Comparison of ENCODE assay signal across 8 cellular contexts in the genomic region with DNA sequence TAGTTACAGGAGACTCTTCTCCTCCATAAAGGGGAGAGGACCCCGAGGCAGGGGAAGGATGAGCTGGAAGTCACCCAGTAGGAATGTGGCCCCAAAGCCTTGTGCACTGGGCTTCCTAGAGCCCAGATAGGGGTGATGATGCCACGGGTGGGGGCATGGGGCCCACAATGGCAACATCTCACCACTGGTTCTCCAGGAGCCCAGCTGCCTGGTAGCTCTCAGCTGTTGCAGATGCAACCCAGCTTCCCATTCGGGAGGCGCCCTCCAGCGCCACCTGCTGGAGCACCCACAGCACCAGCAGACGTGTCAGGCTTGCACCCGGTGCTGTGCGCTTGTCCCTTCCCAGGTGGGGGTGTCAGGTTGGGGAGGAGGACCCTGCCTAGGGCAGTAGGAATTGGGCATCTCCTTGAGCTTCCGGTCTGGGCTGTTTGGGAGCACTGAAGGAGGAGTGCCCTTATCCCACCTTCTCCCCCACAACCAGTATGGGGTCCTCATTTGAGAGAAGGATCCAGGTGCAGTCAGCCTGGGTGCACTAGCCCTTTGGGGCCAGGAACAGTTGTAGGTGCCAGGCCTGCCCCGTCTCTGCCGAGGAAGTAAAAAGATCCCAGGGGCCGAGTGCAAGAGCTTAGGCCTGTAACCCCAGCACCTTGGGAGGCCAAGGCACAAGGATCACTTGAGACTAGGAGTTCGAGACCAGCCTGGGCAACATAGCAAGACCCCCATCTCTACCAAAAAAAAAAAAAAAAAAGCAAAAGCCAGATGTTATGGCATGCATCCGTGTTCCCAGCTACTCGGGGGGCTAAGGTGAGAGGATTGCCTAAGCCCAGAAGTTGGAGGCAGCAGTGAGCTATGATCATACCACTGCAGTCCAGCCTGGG. TPM values are rescaled to one million over a fixed set of nuclear protein-coding genes. Genes with fewer than 3 reads are reported as not detected.
DNase-seq lines count a peak whose midpoint lies in the region; ATAC-seq and TF ChIP-seq lines count a peak whose summit lies in the region.

No MANE protein-coding gene starts in this region.

- no peaks in the 10 kb centered on the region for H3K4me1 ChIP-seq in GM23338 (ENCODE audit: insufficient read depth)

- no peak overlapping the region for H3K4me3 ChIP-seq in GM23338

- no peaks in the 10 kb centered on the region for H3K36me3 ChIP-seq in GM23338 (ENCODE audit: insufficient read depth)

- no peaks in the 10 kb centered on the region; the same call in 2 of the 3 replicates for H3K36me3 Mint-ChIP-seq in GM23338 (ENCODE audit: low read depth)

- peak; percentile 89 to 98 for TF ChIP-seq CTCF in GM23338 (conservative IDR thresholded peaks at IDR 0.05; ENCODE audit: low read depth in 2 of 2)

- H3K27me3 ChIP-seq in GM23338 (ENCODE audit: insufficient read depth): no peaks in the 10 kb centered on the region

- H3K27ac Mint-ChIP-seq in GM23338: no peak overlapping the region

- H2AFZ ChIP-seq in GM23338: no peak overlapping the region

- H3K4me2 ChIP-seq in GM23338: no peak overlapping the region

- H3K9me3 Mint-ChIP-seq in GM23338: no peaks in the 10 kb centered on the region; the same call in 2 of the 3 replicates

- no peak overlapping the region for H3K4me3 Mint-ChIP-seq in GM23338

- H3K9me2 ChIP-seq in GM23338 (ENCODE audit: insufficient read depth): no peaks in the 10 kb centered on the region

- ATAC-seq in GM23338 (peak; percentile 93), GM18873 (IDR thresholded peaks at IDR 0.05; ENCODE audit: low FRiP score, unreplicated experiment) (no peak)

- H3K27ac ChIP-seq in GM23338 (ENCODE audit: low read depth): no peak overlapping the region

- no peaks in the 10 kb centered on the region for H4K20me1 ChIP-seq in GM23338 (replicated peaks; ENCODE audit: insufficient read depth)

- no peaks in the 10 kb centered on the region for H3K79me2 ChIP-seq in GM23338 (replicated peaks; ENCODE audit: insufficient read depth)

- 0 out of 2 replicates have a peak, but pooled peaks cover 3% of the 10 kb centered on the region for H3F3A ChIP-seq in GM23338 (replicated peaks; ENCODE audit: low read depth)

- peaks cover 3% of the 10 kb centered on the region for H3K27me3 Mint-ChIP-seq in GM23338 (ENCODE audit: insufficient read depth, low read depth, poor library complexity)

- H3K4me1 Mint-ChIP-seq in GM23338: peaks cover 13% of the 10 kb centered on the region

- DNase-seq in AG20443 (ENCODE audit: low spot score) (peak; percentile 79), GM23338 (ENCODE audit: low spot score) (peak; percentile 78), NOMO-1 treated with DMSO at 0.1 percent for 48 hours (lab: John Stamatoyannopoulos, UW; ENCODE audit: unreplicated experiment) (peak; percentile 48), epidermal melanocyte (ENCODE audit: insufficient read length, low spot score) (peak; percentile 67), mucosa of gallbladder (ENCODE audit: low spot score) (peak; percentile 77)
- DNase-seq in activated CD8-positive, alpha-beta memory T cell treated with anti-CD3 and anti-CD28 coated beads, Interleukin-2, amount 50 U/mL, for 1 hour (ENCODE audit: extremely low read depth): peak; percentile 48
- DNase-seq in stimulated activated CD8-positive, alpha-beta memory T cell treated with anti-CD3 and anti-CD28 coated beads, Interleukin-7, amount 100 ng/mL, for 1 hour (ENCODE audit: low read depth in 2 of 2): peak; percentile 61 to 68

TF ChIP-seq in GM23338, 12 proteins besides CTCF, POLR2A, EP300 and RAD21:
- TF ChIP-seq EZH2phosphoT487 (IDR thresholded peaks at IDR 0.05; ENCODE audit: unreplicated experiment): no peak
- TF ChIP-seq EZH2 (IDR thresholded peaks at IDR 0.05; ENCODE audit: low read depth, unreplicated experiment): no peak
- TF ChIP-seq JUNB (IDR thresholded peaks at IDR 0.05; ENCODE audit: unreplicated experiment): no peak
- no peak for TF ChIP-seq STAT1 (IDR thresholded peaks at IDR 0.05; ENCODE audit: unreplicated experiment)
- no peak for TF ChIP-seq ZNF114 (CRISPR knock-in tag; IDR thresholded peaks at IDR 0.05)
- TF ChIP-seq POLR2AphosphoS5 (IDR thresholded peaks at IDR 0.05; ENCODE audit: low read depth): no peak
- no peak for TF ChIP-seq ZNF331 (CRISPR knock-in tag; IDR thresholded peaks at IDR 0.05; ENCODE audit: low read depth)
- TF ChIP-seq, protein P1, sequence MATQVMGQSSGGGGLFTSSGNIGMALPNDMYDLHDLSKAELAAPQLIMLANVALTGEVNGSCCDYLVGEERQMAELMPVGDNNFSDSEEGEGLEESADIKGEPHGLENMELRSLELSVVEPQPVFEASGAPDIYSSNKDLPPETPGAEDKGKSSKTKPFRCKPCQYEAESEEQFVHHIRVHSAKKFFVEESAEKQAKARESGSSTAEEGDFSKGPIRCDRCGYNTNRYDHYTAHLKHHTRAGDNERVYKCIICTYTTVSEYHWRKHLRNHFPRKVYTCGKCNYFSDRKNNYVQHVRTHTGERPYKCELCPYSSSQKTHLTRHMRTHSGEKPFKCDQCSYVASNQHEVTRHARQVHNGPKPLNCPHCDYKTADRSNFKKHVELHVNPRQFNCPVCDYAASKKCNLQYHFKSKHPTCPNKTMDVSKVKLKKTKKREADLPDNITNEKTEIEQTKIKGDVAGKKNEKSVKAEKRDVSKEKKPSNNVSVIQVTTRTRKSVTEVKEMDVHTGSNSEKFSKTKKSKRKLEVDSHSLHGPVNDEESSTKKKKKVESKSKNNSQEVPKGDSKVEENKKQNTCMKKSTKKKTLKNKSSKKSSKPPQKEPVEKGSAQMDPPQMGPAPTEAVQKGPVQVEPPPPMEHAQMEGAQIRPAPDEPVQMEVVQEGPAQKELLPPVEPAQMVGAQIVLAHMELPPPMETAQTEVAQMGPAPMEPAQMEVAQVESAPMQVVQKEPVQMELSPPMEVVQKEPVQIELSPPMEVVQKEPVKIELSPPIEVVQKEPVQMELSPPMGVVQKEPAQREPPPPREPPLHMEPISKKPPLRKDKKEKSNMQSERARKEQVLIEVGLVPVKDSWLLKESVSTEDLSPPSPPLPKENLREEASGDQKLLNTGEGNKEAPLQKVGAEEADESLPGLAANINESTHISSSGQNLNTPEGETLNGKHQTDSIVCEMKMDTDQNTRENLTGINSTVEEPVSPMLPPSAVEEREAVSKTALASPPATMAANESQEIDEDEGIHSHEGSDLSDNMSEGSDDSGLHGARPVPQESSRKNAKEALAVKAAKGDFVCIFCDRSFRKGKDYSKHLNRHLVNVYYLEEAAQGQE (IDR thresholded peaks at IDR 0.05; ENCODE audit: unreplicated experiment): no peak
- no peak for TF ChIP-seq NANOG (IDR thresholded peaks at IDR 0.05; ENCODE audit: borderline replicate concordance)
TF ChIP-seq in GM23338: peak in this region for 0.

RNA-seq across cellular contexts. Expression of a gene that starts 14.4 kb away (rescaled TPM):
- total RNA-seq in GM23338 (2014; rRNA removed; shearing (Covaris generic)): 60.0 and 78.1 TPM in 2 replicates
- polyA plus RNA-seq in GM23338 (2016; fragmentation: Nextera tagmentation; extraction: Ambion mirVana): 35.7 and 36.2 TPM in 2 replicates
- 110 TPM for total RNA-seq in mucosa of gallbladder

RNA-seq across cellular contexts. Expression of a gene that starts 28.4 kb away (rescaled TPM):
- 2.6 and 3.7 TPM in 2 replicates for total RNA-seq in GM23338 (2014; rRNA removed; shearing (Covaris generic))
- 1.4 and 2.0 TPM in 2 replicates for polyA plus RNA-seq in GM23338 (2016; fragmentation: Nextera tagmentation; extraction: Ambion mirVana)
- total RNA-seq in mucosa of gallbladder: 253 TPM

RNA-seq across cellular contexts. Expression of a gene that starts 32.7 kb away (rescaled TPM):
- total RNA-seq in GM23338 (2014; rRNA removed; shearing (Covaris generic)): 59.7 and 67.6 TPM in 2 replicates
- 76.7 and 78.7 TPM in 2 replicates for polyA plus RNA-seq in GM23338 (2016; fragmentation: Nextera tagmentation; extraction: Ambion mirVana)
- 38.9 TPM for total RNA-seq in mucosa of gallbladder

RNA-seq across cellular contexts. Expression of a gene that starts 36.7 kb away (rescaled TPM):
- 8.9 and 13.3 TPM in 2 replicates for total RNA-seq in GM23338 (2014; rRNA removed; shearing (Covaris generic))
- 13.6 and 16.6 TPM in 2 replicates for polyA plus RNA-seq in GM23338 (2016; fragmentation: Nextera tagmentation; extraction: Ambion mirVana)
- 20.8 TPM for total RNA-seq in mucosa of gallbladder

RNA-seq across cellular contexts. Expression of a gene that starts 42.3 kb away (rescaled TPM):
- 181 and 270 TPM in 2 replicates for total RNA-seq in GM23338 (2014; rRNA removed; shearing (Covaris generic))
- 155 and 170 TPM in 2 replicates for polyA plus RNA-seq in GM23338 (2016; fragmentation: Nextera tagmentation; extraction: Ambion mirVana)
- total RNA-seq in mucosa of gallbladder: 192 TPM

Comparison
In these comparisons a context has a peak if more than half of its experiments do, and no peak if none do; other contexts are left out.
1. RNA of a gene that starts 28.4 kb away (total RNA-seq): 253 TPM in mucosa of gallbladder (single experiment); 2.6 to 3.7 TPM in GM23338; every median in the first group is over 10 times any median in the second.
2. Peak in every context shown above with its lines, with median percentiles within 50 percentile points of each other: DNase-seq.